ENCODE assay signal across 20 cellular contexts in genomic region chr6:34068462-34069044, GRCh38.
"Had no signal": no experiment of that assay in that cellular context is flagged by ENCODE, and none has a peak within 500 bp of the region (broad histone marks: within the 10 kb centered on the region; RNA-seq: fewer than 3 reads in every experiment).

No MANE protein-coding gene starts in this region.

- H3K4me3 ChIP-seq: body of pancreas, colonic mucosa, esophagus muscularis mucosa, left ventricle myocardium inferior, stomach, testis, upper lobe of right lung had no signal

- H3K36me3 Mint-ChIP-seq: activated naive CD8-positive, alpha-beta T cell; memory B cell; naive thymus-derived CD8-positive, alpha-beta T cell had no signal

- ATAC-seq: body of pancreas; naive thymus-derived CD8-positive, alpha-beta T cell; upper lobe of right lung had no signal

- H3K27me3 ChIP-seq: testis had no signal

- H3K27ac ChIP-seq: body of pancreas, colonic mucosa, esophagus muscularis mucosa, left ventricle myocardium inferior, stomach, testis, upper lobe of right lung had no signal

- H3K4me1 ChIP-seq: body of pancreas, colonic mucosa had no signal

- H3K4me3 Mint-ChIP-seq: activated CD4-positive, alpha-beta T cell treated with anti-CD3 and anti-CD28 coated beads, Interleukin-2, amount 10 ng/mL, durations not matched to agents 7 days and 5 days; activated naive CD8-positive, alpha-beta T cell; memory B cell; naive thymus-derived CD8-positive, alpha-beta T cell had no signal

- H3K9me3 Mint-ChIP-seq: activated CD4-positive, alpha-beta T cell treated with anti-CD3 and anti-CD28 coated beads, Interleukin-2, amount 10 ng/mL, durations not matched to agents 7 days and 5 days; memory B cell; naive thymus-derived CD8-positive, alpha-beta T cell had no signal

- H3K27me3 Mint-ChIP-seq: activated CD4-positive, alpha-beta T cell treated with anti-CD3 and anti-CD28 coated beads, Interleukin-2, amount 10 ng/mL, durations not matched to agents 7 days and 5 days had no signal

- H3K4me1 Mint-ChIP-seq: activated CD4-positive, alpha-beta T cell treated with anti-CD3 and anti-CD28 coated beads, Interleukin-2, amount 10 ng/mL, durations not matched to agents 7 days and 5 days; memory B cell; naive thymus-derived CD8-positive, alpha-beta T cell had no signal

- H3K9me3 ChIP-seq: body of pancreas, colonic mucosa, esophagus muscularis mucosa, left ventricle myocardium inferior, stomach, testis, upper lobe of right lung had no signal

- H3K36me3 ChIP-seq: colonic mucosa, esophagus muscularis mucosa, left ventricle myocardium inferior, stomach, upper lobe of right lung had no signal

- DNase-seq: activated CD4-positive, alpha-beta T cell treated with anti-CD3 and anti-CD28 coated beads, Interleukin-2, amount 10 ng/mL, durations not matched to agents 7 days and 5 days; activated CD4-positive, CD25-positive, alpha-beta regulatory T cell; activated CD8-positive, alpha-beta memory T cell treated with anti-CD3 and anti-CD28 coated beads for 24 hours; activated gamma-delta T cell treated with Interleukin-2 at 50 U/mL for 16 hours; amygdala; body of pancreas; colonic mucosa; hippocampal formation; left ventricle myocardium inferior; nucleus accumbens; retina; stimulated activated CD4-positive, alpha-beta T cell treated with anti-CD3 and anti-CD28 coated beads, Interleukin-12 subunit alpha, Interleukin-12 subunit beta, amount 100 ng/mL, for 4 hours; stimulated activated CD4-positive, alpha-beta T cell treated with anti-CD3 and anti-CD28 coated beads, Interleukin-2, amount 100 ng/mL, for 24 hours; stomach; testis; upper lobe of right lung had no signal

- H3K27ac Mint-ChIP-seq: activated CD4-positive, alpha-beta T cell treated with anti-CD3 and anti-CD28 coated beads, Interleukin-2, amount 10 ng/mL, durations not matched to agents 7 days and 5 days; activated naive CD8-positive, alpha-beta T cell; memory B cell; naive thymus-derived CD8-positive, alpha-beta T cell had no signal
